ENCODE assay signal across 8 cellular contexts in the genomic region with DNA sequence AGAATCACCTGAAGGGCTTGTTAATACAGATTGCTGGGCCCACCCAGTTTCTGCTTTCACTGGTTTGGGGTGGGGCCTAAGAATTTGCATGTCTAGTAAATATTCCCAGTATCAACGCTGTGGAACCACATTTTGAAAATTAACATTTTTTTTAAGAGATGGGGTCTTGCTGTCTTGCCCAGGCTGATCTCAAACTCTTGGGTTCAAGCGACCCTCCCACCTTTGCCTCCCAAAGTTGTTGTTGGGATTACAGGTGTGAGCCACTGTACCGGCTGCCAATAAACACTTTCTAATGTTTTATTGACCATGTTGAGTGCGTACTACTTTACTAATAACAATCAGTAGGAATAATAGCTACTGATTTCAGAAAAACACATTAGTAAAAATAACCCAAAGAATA. TPM values are rescaled to one million over a fixed set of nuclear protein-coding genes. Genes with fewer than 3 reads are reported as not detected.
DNase-seq lines count a peak whose midpoint lies in the region; ATAC-seq and TF ChIP-seq lines count a peak whose summit lies in the region.

No MANE protein-coding gene starts in this region.

- peaks cover 17 to 30% of the 10 kb centered on the region in 2 experiments for H3K4me1 ChIP-seq in SK-N-SH (ENCODE audit: control insufficient read depth in 1 of 2, insufficient read depth in 2 of 2, low read depth in 1 of 2, low read length in 1 of 2)
- H3K4me1 ChIP-seq in fibroblast of lung (ENCODE audit: control insufficient read depth, extremely low read depth, insufficient read depth, low read length) = peaks cover 9% of the 10 kb centered on the region

- H3K4me2 ChIP-seq in SK-N-SH (peak overlapping the region; percentile 88), fibroblast of lung (ENCODE audit: extremely low read depth, insufficient read depth, low read length) (peak overlapping the region; percentile 74)

- TF ChIP-seq CTCF in SK-N-SH (IDR thresholded peaks at IDR 0.05) (no peak), fibroblast of lung (conservative IDR thresholded peaks at IDR 0.05 in 1 of 2, IDR thresholded peaks at IDR 0.05 in 1 of 2; ENCODE audit: low read depth in 1 of 2, low read length in 2 of 2) (no peak), GM10248 (IDR thresholded peaks at IDR 0.05; ENCODE audit: control extremely low read depth, extremely low read depth, low read depth, missing control alignments) (no peak)

- TF ChIP-seq RAD21 in SK-N-SH (IDR thresholded peaks at IDR 0.05; ENCODE audit: low read length) = no peak

- no peaks in the 10 kb centered on the region for H3K27me3 Mint-ChIP-seq in T-cell

- peak overlapping the region; percentile 46 to 98 for H3K27ac Mint-ChIP-seq in T-cell

- no peak for ATAC-seq in SK-N-SH treated with all-trans-retinoic acid at 6 μM for 48 hours
- ATAC-seq in T-cell (replicated peaks in 1 of 4) = no peak
- no peak for ATAC-seq in GM18858 (IDR thresholded peaks at IDR 0.05; ENCODE audit: unreplicated experiment)
- no peak for ATAC-seq in GM18868 (IDR thresholded peaks at IDR 0.05; ENCODE audit: unreplicated experiment)

- H4K20me1 ChIP-seq in SK-N-SH (ENCODE audit: insufficient read depth) (peaks cover 61% of the 10 kb centered on the region), fibroblast of lung (ENCODE audit: control insufficient read depth, extremely low read depth, insufficient read depth, low read length) (peaks cover 3% of the 10 kb centered on the region)

- H2AFZ ChIP-seq in SK-N-SH (ENCODE audit: low read depth) (no peak overlapping the region), fibroblast of lung (ENCODE audit: low read length) (no peak overlapping the region)

- no peaks in the 10 kb centered on the region for H3K9me2 ChIP-seq in SK-N-SH

- POLR2A ChIA-PET in SK-N-SH (lab: Yijun Ruan, JAX) (interaction anchor here (1.0 kb wide), 1 partner anchor 55 kb away, joined by 3 read pairs; a partner anchor contains a TSS), T-cell (lab: Charles Lee) (interaction anchor here (0.6 to 1.3 kb wide), 4 partner anchors 8 to 1158 kb away, joined by 4 to 8 read pairs (median 4); no protein-coding TSS in a partner anchor), GM10248 (lab: Yijun Ruan, JAX) (no interaction called here)

- DNase-seq in SK-N-SH = no peak
- no peak for DNase-seq in T-cell
- DNase-seq in fibroblast of lung (ENCODE audit: low read depth in 2 of 2) = no peak
- DNase-seq in skeletal muscle cell (ENCODE audit: low read depth) = no peak
- DNase-seq in GM10248 (ENCODE audit: extremely low spot score) = no peak

- 90% methylated on average over 4 of the region's 4 CpGs for WGBS in SK-N-SH (ENCODE audit: low lambda C conversion rate)

- H3K9ac ChIP-seq in SK-N-SH (peak overlapping the region; percentile 100; the same call in 1 of the 2 replicates), fibroblast of lung (ENCODE audit: insufficient read depth, low read length) (no peak overlapping the region)

- peaks cover 79% of the 10 kb centered on the region for H3K79me2 ChIP-seq in SK-N-SH (ENCODE audit: insufficient read depth)
- peaks cover 53% of the 10 kb centered on the region for H3K79me2 ChIP-seq in fibroblast of lung (ENCODE audit: control insufficient read depth, insufficient read depth, low read length)

- H3K36me3 ChIP-seq in SK-N-SH (replicated peaks in 1 of 2; ENCODE audit: control insufficient read depth in 1 of 2, insufficient read depth in 2 of 2, low read length in 1 of 2) (peaks cover 58 to 59% of the 10 kb centered on the region in 2 experiments), fibroblast of lung (ENCODE audit: control insufficient read depth, insufficient read depth, low read length) (peaks cover 11% of the 10 kb centered on the region)

- H3K4me1 Mint-ChIP-seq in T-cell = peaks cover 68 to 72% (median 69%) of the 10 kb centered on the region in 3 donors

- H3K27ac ChIP-seq in SK-N-SH (ENCODE audit: low read depth in 2 of 2, low read length in 1 of 2) = peak overlapping the region in 1 of 2 experiments; percentile 26; a peak in 1 of 4 replicates
- H3K27ac ChIP-seq in fibroblast of lung (ENCODE audit: insufficient read depth, low read length) = no peak overlapping the region

- no peak for TF ChIP-seq EP300 in SK-N-SH (IDR thresholded peaks at IDR 0.05; ENCODE audit: borderline replicate concordance in 1 of 2, low read depth in 1 of 2, low read length in 1 of 2)

- CTCF ChIA-PET in SK-N-SH (lab: Yijun Ruan, JAX) (interaction anchor here (0.6 to 6.1 kb wide), 5 partner anchors 13 to 41 kb away, joined by 3 to 57 read pairs (median 4); no protein-coding TSS in a partner anchor), T-cell (lab: Charles Lee) (interaction anchor here in 1 of 2 donors (1.2 kb wide), 1 partner anchor 13 kb away, joined by 7 read pairs; no protein-coding TSS in a partner anchor), GM10248 (lab: Yijun Ruan, JAX) (interaction anchor here (7.2 kb wide), 1 partner anchor 15 kb away, joined by 81 read pairs; no protein-coding TSS in a partner anchor)

- H3K9me3 ChIP-seq in SK-N-SH (no peaks in the 10 kb centered on the region), fibroblast of lung (ENCODE audit: control insufficient read depth, insufficient read depth, low read depth, low read length) (no peaks in the 10 kb centered on the region)

- H3K9me3 Mint-ChIP-seq in T-cell = no peaks in the 10 kb centered on the region

- H3K4me3 ChIP-seq in SK-N-SH (ENCODE audit: low read depth in 2 of 2, low read length in 1 of 2) (peak overlapping the region; percentile 75 to 93; a peak in 3 of 4 replicates), fibroblast of lung (replicated peaks in 1 of 4; ENCODE audit: control extremely low read depth in 1 of 4, insufficient read depth in 1 of 4, low read depth in 3 of 4, low read length in 4 of 4) (peak overlapping the region; percentile 11 to 96 (median 80)), skeletal muscle cell (ENCODE audit: low read depth, low read length) (peak overlapping the region; percentile 99)

- H3K36me3 Mint-ChIP-seq in T-cell = peaks cover 58% of the 10 kb centered on the region

- H3K4me3 Mint-ChIP-seq in T-cell = peak overlapping the region; percentile 91 to 95 (median 94)

- peaks cover 52% of the 10 kb centered on the region for H3F3A ChIP-seq in SK-N-SH (replicated peaks; ENCODE audit: insufficient read depth)

- H3K27me3 ChIP-seq in SK-N-SH (ENCODE audit: insufficient read depth) = no peaks in the 10 kb centered on the region
- no peaks in the 10 kb centered on the region for H3K27me3 ChIP-seq in fibroblast of lung (ENCODE audit: control insufficient read depth, insufficient read depth, low read length)

TF ChIP-seq in SK-N-SH, 30 proteins besides CTCF, POLR2A, EP300 and RAD21 (continues in another document):
- TF ChIP-seq SIN3A (IDR thresholded peaks at IDR 0.05; ENCODE audit: borderline replicate concordance, low read depth, low read length) (no peak), CHD2 (IDR thresholded peaks at IDR 0.05; ENCODE audit: low read length, partially characterized antibody) (no peak), TCF12 (IDR thresholded peaks at IDR 0.05) (no peak), YY1 (IDR thresholded peaks at IDR 0.05; ENCODE audit: low read depth) (no peak), ELF1 (IDR thresholded peaks at IDR 0.05) (no peak), RFX5 (IDR thresholded peaks at IDR 0.05; ENCODE audit: low read length) (no peak), JUND (IDR thresholded peaks at IDR 0.05) (no peak), SMC3 (IDR thresholded peaks at IDR 0.05; ENCODE audit: low read depth, low read length) (no peak)
- TF ChIP-seq, protein P1, sequence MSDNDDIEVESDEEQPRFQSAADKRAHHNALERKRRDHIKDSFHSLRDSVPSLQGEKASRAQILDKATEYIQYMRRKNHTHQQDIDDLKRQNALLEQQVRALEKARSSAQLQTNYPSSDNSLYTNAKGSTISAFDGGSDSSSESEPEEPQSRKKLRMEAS (IDR thresholded peaks at IDR 0.05; ENCODE audit: low read depth) = no peak

TF ChIP-seq in SK-N-SH treated with all-trans-retinoic acid at 6 μM for 48 hours, 23 proteins besides CTCF, POLR2A, EP300 and RAD21:
- TF ChIP-seq ZC3H10 (CRISPR knock-in tag; IDR thresholded peaks at IDR 0.05) = no peak
- TF ChIP-seq ZNF565 (CRISPR knock-in tag; conservative IDR thresholded peaks at IDR 0.05; ENCODE audit: low read depth) = no peak
- no peak for TF ChIP-seq ZFP30 (CRISPR knock-in tag; IDR thresholded peaks at IDR 0.05)
- TF ChIP-seq RARB (CRISPR knock-in tag; IDR thresholded peaks at IDR 0.05) = no peak
TF ChIP-seq in SK-N-SH treated with all-trans-retinoic acid at 6 μM for 48 hours: peak in this region for 0.

RNA-seq across cellular contexts. Expression of a gene that starts 2.5 kb away (rescaled TPM):
- polyA plus RNA-seq in SK-N-SH (2012; rRNA removed) = 298 and 394 TPM in 2 replicates
- 416 and 436 TPM in 2 replicates for polyA plus RNA-seq in SK-N-SH (2012; cell fraction: cytosol; rRNA removed)
- polyA plus RNA-seq in SK-N-SH (2012; cell fraction: nucleus; rRNA removed) = 174 and 354 TPM in 2 replicates
- 1,000 to 10,000 TPM in 1 of 5 donors, 100 to 1,000 TPM in 4; 575 to 1,022 (median 643) TPM for total RNA-seq in T-cell
- 599 and 964 TPM in 2 replicates for total RNA-seq in fibroblast of lung
- 1,024 and 1,178 TPM in 2 replicates for polyA plus RNA-seq in fibroblast of lung
- 650 and 657 TPM in 2 replicates for polyA plus RNA-seq in fibroblast of lung (2012)
- polyA minus RNA-seq in fibroblast of lung (ENCODE audit: low replicate concordance) = 561 and 1,024 TPM in 2 replicates

RNA-seq across cellular contexts. Expression of a gene that starts 51.6 kb away (rescaled TPM):
- polyA plus RNA-seq in SK-N-SH (2012; rRNA removed) (23.5 and 31.2 TPM in 2 replicates), fibroblast of lung (54.2 and 61.3 TPM in 2 replicates)
- polyA plus RNA-seq in SK-N-SH (2012; cell fraction: cytosol; rRNA removed) = 22.0 and 24.9 TPM in 2 replicates
- polyA plus RNA-seq in SK-N-SH (2012; cell fraction: nucleus; rRNA removed) = 43.4 and 96.8 TPM in 2 replicates
- total RNA-seq in T-cell (100 to 1,000 TPM in 3 of 5 donors, 10 to 100 TPM in 2; 70.1 to 112 (median 106) TPM), fibroblast of lung (22.6 and 29.4 TPM in 2 replicates)
- 22.2 and 30.6 TPM in 2 replicates for polyA plus RNA-seq in fibroblast of lung (2012)
- 278 and 351 TPM in 2 replicates for polyA minus RNA-seq in fibroblast of lung (ENCODE audit: low replicate concordance)

RNA-seq across cellular contexts. Expression of a gene that starts 55.2 kb away (rescaled TPM):
- 10.1 and 13.0 TPM in 2 replicates for polyA plus RNA-seq in SK-N-SH (2012; rRNA removed)
- polyA plus RNA-seq in SK-N-SH (2012; cell fraction: cytosol; rRNA removed) = 16.1 and 18.8 TPM in 2 replicates
- 10.4 and 16.2 TPM in 2 replicates for polyA plus RNA-seq in SK-N-SH (2012; cell fraction: nucleus; rRNA removed)
- total RNA-seq in T-cell = 10 to 100 TPM; 26.4 to 45.6 (median 42.2) TPM
- 33.9 and 41.5 TPM in 2 replicates for total RNA-seq in fibroblast of lung
- 20.5 and 22.8 TPM in 2 replicates for polyA plus RNA-seq in fibroblast of lung
- 35.7 and 36.6 TPM in 2 replicates for polyA plus RNA-seq in fibroblast of lung (2012)
- polyA minus RNA-seq in fibroblast of lung (ENCODE audit: low replicate concordance) = 3.3 and 4.3 TPM in 2 replicates
